In genomic region chr7:151662291-151662690, GRCh38 we compare ENCODE assay signal across 23 cellular contexts.
DNase-seq lines count a peak whose midpoint lies in the region; ATAC-seq and TF ChIP-seq lines count a peak whose summit lies in the region.
"Had no signal": no experiment of that assay in that cellular context is flagged by ENCODE, and none has a peak within 500 bp of the region (broad histone marks: within the 10 kb centered on the region; RNA-seq: fewer than 3 reads in every experiment).

No MANE protein-coding gene starts in this region.

- H3K9me3 ChIP-seq in endodermal cell (ENCODE audit: control insufficient read depth, low read length): peaks cover 10% of the 10 kb centered on the region
- H3K9me3 ChIP-seq in OCI-LY7 (ENCODE audit: low read length): no peaks in the 10 kb centered on the region

- H3K27me3 Mint-ChIP-seq in endodermal cell (ENCODE audit: insufficient read depth): no peaks in the 10 kb centered on the region
- H3K27me3 Mint-ChIP-seq in nephron (ENCODE audit: low read depth): peaks cover 15% of the 10 kb centered on the region
- H3K27me3 Mint-ChIP-seq: B cell had no signal

- peaks cover 15% of the 10 kb centered on the region for H3K4me1 Mint-ChIP-seq in endodermal cell
- peaks cover 13% of the 10 kb centered on the region for H3K4me1 Mint-ChIP-seq in nephron
- H3K4me1 Mint-ChIP-seq: B cell had no signal

- no peak for ATAC-seq in GM18498 (IDR thresholded peaks at IDR 0.05; ENCODE audit: unreplicated experiment)
- ATAC-seq: PC-3 had no signal

- no peaks in the 10 kb centered on the region for H3K36me3 ChIP-seq in endodermal cell (ENCODE audit: control insufficient read depth, insufficient read depth, low read length)
- H3K36me3 ChIP-seq in OCI-LY7 (ENCODE audit: insufficient read depth, low read length): no peaks in the 10 kb centered on the region

- H3K27me3 ChIP-seq in endodermal cell (ENCODE audit: control insufficient read depth, insufficient read depth, low read length, poor library complexity, severe bottlenecking): no peaks in the 10 kb centered on the region

- intact Hi-C loops in OCI-LY7 (cut with micrococcal nuclease; ENCODE audit: unreplicated experiment): no loop called here

- H3K27ac ChIP-seq in endodermal cell (ENCODE audit: low read depth, low read length): no peak overlapping the region
- H3K27ac ChIP-seq in OCI-LY7 (ENCODE audit: low read depth, low read length, poor library complexity, severe bottlenecking): no peak overlapping the region

- H3K9me3 Mint-ChIP-seq in endodermal cell: peaks cover 3% of the 10 kb centered on the region
- H3K9me3 Mint-ChIP-seq in nephron: peaks cover 3% of the 10 kb centered on the region

- no peaks in the 10 kb centered on the region for H4K20me1 ChIP-seq in OCI-LY7 (ENCODE audit: insufficient read depth, low read length)

- no peak overlapping the region for H3K4me2 ChIP-seq in OCI-LY7 (ENCODE audit: low read length)

- TF ChIP-seq CTCF in AG10803 (conservative IDR thresholded peaks at IDR 0.05; ENCODE audit: low read length) (0 out of 2 replicates have a peak, but pooled peaks have one; percentile 10), endodermal cell (conservative IDR thresholded peaks at IDR 0.05) (no peak), nephron (IDR thresholded peaks at IDR 0.05; ENCODE audit: unreplicated experiment in 3 of 3) (no peak), OCI-LY7 (conservative IDR thresholded peaks at IDR 0.05; ENCODE audit: low read length) (no peak)

- no TSS peak for BruUV-seq in OCI-LY7 (replicated peaks; lab: Mats Ljungman, UMichigan)

- H3K9me2 ChIP-seq in OCI-LY7 (ENCODE audit: insufficient read depth, low read length): no peaks in the 10 kb centered on the region

- H3K4me1 ChIP-seq in endodermal cell (ENCODE audit: control insufficient read depth, insufficient read depth, low read length) (peaks cover 10% of the 10 kb centered on the region), OCI-LY7 (ENCODE audit: insufficient read depth, low read length, poor library complexity, severe bottlenecking) (no peaks in the 10 kb centered on the region)

- DNase-seq in AG10803 (ENCODE audit: low read depth): peak; percentile 60
- peak; percentile 53 for DNase-seq in GM04503 (ENCODE audit: low read depth)
- peak; percentile 24 for DNase-seq in endodermal cell
- no peak for DNase-seq in OCI-LY7 (ENCODE audit: low spot score)
- no peak for DNase-seq in inferior parietal cortex (ENCODE audit: extremely low spot score)
- DNase-seq in OCI-M2 (lab: John Stamatoyannopoulos, UW; ENCODE audit: unreplicated experiment): no peak
- DNase-seq: EL, GF-D8, H7, Karpas-422, MV-4-11, NCI-H1105 treated with DMSO at 0.1 percent for 48 hours, NCI-H1694, NCI-H2081, NCI-H2171 treated with DMSO at 0.1 percent for 48 hours, NCI-H446 treated with DMSO at 0.1 percent for 48 hours, NCI-H526 treated with DMSO at 0.1 percent for 48 hours, PC-3, RPMI8226 had no signal

- POLR2A ChIA-PET in OCI-LY7 (lab: Charles Lee): no interaction called here

- H3K79me2 ChIP-seq in OCI-LY7 (ENCODE audit: insufficient read depth, low read depth, low read length): no peaks in the 10 kb centered on the region

- no peak overlapping the region for H3K4me3 Mint-ChIP-seq in endodermal cell
- H3K4me3 Mint-ChIP-seq in nephron: peak overlapping the region in 1 of 3 experiments; percentile 4
- H3K4me3 Mint-ChIP-seq: B cell, CD14-positive monocyte had no signal

- CTCF ChIA-PET in OCI-LY7 (lab: Charles Lee; ENCODE audit: unreplicated experiment): no interaction called here

- H3K4me3 ChIP-seq in AG10803 (ENCODE audit: low read length) (no peak overlapping the region), endodermal cell (ENCODE audit: low read length) (no peak overlapping the region), OCI-LY7 (ENCODE audit: low read depth, low read length, poor library complexity, severe bottlenecking) (no peak overlapping the region)

- no peak overlapping the region for H2AFZ ChIP-seq in OCI-LY7 (ENCODE audit: low read length)

- H3K36me3 Mint-ChIP-seq in endodermal cell (ENCODE audit: low read depth) (no peaks in the 10 kb centered on the region), nephron (ENCODE audit: low read depth) (no peaks in the 10 kb centered on the region)

- no peak overlapping the region for H3K9ac ChIP-seq in endodermal cell (ENCODE audit: extremely low read depth, low read length, poor library complexity, severe bottlenecking)

- 66 to 67% methylated on average over 4 of the region's 4 CpGs for WGBS in endodermal cell (ENCODE audit: insufficient coverage in 1 of 2, insufficient read length in 1 of 2), 2 experiments

- H3K27ac Mint-ChIP-seq in endodermal cell (no peak overlapping the region), nephron (peak overlapping the region; percentile 57 to 90 (median 73))
- H3K27ac Mint-ChIP-seq: B cell had no signal

Comparison
In these comparisons a context has a peak if more than half of its experiments do, and no peak if none do; other contexts are left out.
1. DNase-seq: peak in AG10803 (single experiment), GM04503 (single experiment) and endodermal cell (single experiment); none in OCI-LY7 (single experiment), inferior parietal cortex (single experiment) and OCI-M2 (single experiment).